In genomic region chrY:12296460-12296859, GRCh38 we compare ENCODE assay signal across 24 cellular contexts.
"Had no signal": no experiment of that assay in that cellular context is flagged by ENCODE, and none has a peak within 500 bp of the region (broad histone marks: within the 10 kb centered on the region; RNA-seq: fewer than 3 reads in every experiment).

No MANE protein-coding gene starts in this region.

- DNase-seq: activated CD4-positive, alpha-beta memory T cell treated with anti-CD3 and anti-CD28 coated beads for 36 hours; activated CD4-positive, alpha-beta T cell treated with anti-CD3 and anti-CD28 coated beads for 36 hours; activated CD4-positive, alpha-beta T cell treated with anti-CD3 and anti-CD28 coated beads, Interleukin-2, amount 10 ng/mL, durations not matched to agents 24 days and 14 days; activated CD4-positive, CD25-positive, alpha-beta regulatory T cell; activated CD4-positive, CD25-positive, alpha-beta regulatory T cell treated with anti-CD3 and anti-CD28 coated beads, Interleukin-2, amount 50 U/mL, for 72 hours; activated CD8-positive, alpha-beta memory T cell treated with anti-CD3 and anti-CD28 coated beads, Interleukin-2, amount 10 ng/mL, durations not matched to agents 7 days and 5 days; activated CD8-positive, alpha-beta memory T cell treated with anti-CD3 and anti-CD28 coated beads, Interleukin-2, amount 50 U/mL, for 4 hours; activated CD8-positive, alpha-beta T cell treated with anti-CD3 and anti-CD28 coated beads, Interleukin-2, amount 10 ng/mL, durations not matched to agents 7 days and 5 days; activated effector memory CD4-positive, alpha-beta T cell treated with anti-CD3 and anti-CD28 coated beads, Interleukin-2, amount 50 U/mL, for 16 hours; activated naive CD4-positive, alpha-beta T cell treated with anti-CD3 and anti-CD28 coated beads, Interleukin-2, amount 10 ng/mL, durations not matched to agents 7 days and 5 days; activated naive CD8-positive, alpha-beta T cell treated with anti-CD3 and anti-CD28 coated beads, Interleukin-2, amount 10 ng/mL, durations not matched to agents 7 days and 5 days; activated T-cell treated with anti-CD3 and anti-CD28 coated beads, Interleukin-2, amount 50 U/mL, for 1 hour; activated T-cell treated with anti-CD3 and anti-CD28 coated beads, Interleukin-2, amount 50 U/mL, for 48 hours; dorsolateral prefrontal cortex; effector memory CD4-positive, alpha-beta T cell; endodermal cell; esophagus squamous epithelium; head of caudate nucleus; hippocampal formation; T-helper 2 cell had no signal

- ATAC-seq: activated CD4-positive, alpha-beta T cell treated with anti-CD3 and anti-CD28 coated beads for 36 hours; activated CD8-positive, alpha-beta memory T cell treated with anti-CD3 and anti-CD28 coated beads, Interleukin-2, amount 10 ng/mL, durations not matched to agents 7 days and 5 days; activated CD8-positive, alpha-beta T cell treated with anti-CD3 and anti-CD28 coated beads, Interleukin-2, amount 10 ng/mL, durations not matched to agents 7 days and 5 days; activated naive CD4-positive, alpha-beta T cell treated with anti-CD3 and anti-CD28 coated beads, Interleukin-2, amount 50 U/mL, for 72 hours had no signal

- H3K36me3 ChIP-seq: ascending aorta, breast epithelium, esophagus squamous epithelium had no signal

- H3K4me1 ChIP-seq: ascending aorta, breast epithelium had no signal

- H3K9me3 ChIP-seq: ascending aorta, breast epithelium, esophagus squamous epithelium had no signal

- H3K4me3 ChIP-seq: ascending aorta, breast epithelium, coronary artery, dorsolateral prefrontal cortex, esophagus squamous epithelium had no signal

- H3K27ac ChIP-seq: ascending aorta, breast epithelium, coronary artery, dorsolateral prefrontal cortex, esophagus squamous epithelium had no signal

- H3K27me3 ChIP-seq: ascending aorta, breast epithelium, dorsolateral prefrontal cortex, esophagus squamous epithelium had no signal
